Comparison of ENCODE assay signal across 24 cellular contexts in the genomic region with DNA sequence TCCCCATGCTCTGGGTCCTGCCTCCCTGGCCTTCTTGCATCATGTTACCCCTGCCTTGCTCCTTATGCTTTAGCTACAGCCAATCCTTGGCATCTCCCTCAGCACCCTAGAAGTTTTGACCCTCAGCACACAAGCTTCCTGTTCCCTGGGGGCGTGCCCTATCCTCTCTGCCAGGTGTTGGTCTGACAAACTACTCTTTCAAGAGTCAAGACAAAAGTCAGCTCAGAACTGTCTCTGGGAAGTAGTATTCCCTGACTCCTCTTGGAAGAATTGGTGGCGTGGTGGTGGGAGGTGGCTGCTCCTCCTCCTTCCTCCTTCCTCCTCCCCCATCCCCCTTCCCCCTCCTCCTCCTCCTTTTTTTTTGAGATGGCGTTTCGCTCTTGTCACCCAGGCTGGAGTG.
"Had no signal": no experiment of that assay in that cellular context is flagged by ENCODE, and none has a peak within 500 bp of the region (broad histone marks: within the 10 kb centered on the region; RNA-seq: fewer than 3 reads in every experiment).

No MANE protein-coding gene starts in this region.

- H3K4me1 ChIP-seq: neural progenitor cell had no signal

- H3K36me3 ChIP-seq: adrenal gland, esophagus squamous epithelium, gastrocnemius medialis, neural progenitor cell, transverse colon had no signal

- H3K9me3 Mint-ChIP-seq: activated B cell treated with CpG ODN at 0.5 μM for 24 hours, neural progenitor cell had no signal

- H3K36me3 Mint-ChIP-seq: neural progenitor cell had no signal

- H3K27ac ChIP-seq: adrenal gland, esophagus squamous epithelium, neural progenitor cell, transverse colon had no signal

- H3K9me3 ChIP-seq: adrenal gland, esophagus squamous epithelium, gastrocnemius medialis, transverse colon had no signal

- H3K27ac Mint-ChIP-seq: activated B cell treated with CpG ODN at 0.5 μM for 24 hours; activated CD4-positive, alpha-beta T cell treated with anti-CD3 and anti-CD28 coated beads for 36 hours; activated naive CD8-positive, alpha-beta T cell; neural progenitor cell had no signal

- DNase-seq: activated B cell treated with CpG ODN at 0.5 μM for 24 hours; activated CD4-positive, alpha-beta T cell treated with anti-CD3 and anti-CD28 coated beads for 36 hours; activated CD4-positive, alpha-beta T cell treated with anti-CD3 and anti-CD28 coated beads, Interleukin-2, amount 50 U/mL, for 4 hours; activated effector memory CD4-positive, alpha-beta T cell treated with anti-CD3 and anti-CD28 coated beads, Interleukin-2, amount 50 U/mL, for 16 hours; adrenal gland; central memory CD4-positive, alpha-beta T cell; esophagus squamous epithelium; gastrocnemius medialis; hippocampal formation; posterior cingulate gyrus; stimulated activated CD4-positive, alpha-beta T cell treated with anti-CD3 and anti-CD28 coated beads, Interleukin-15, amount 100 ng/mL, for 24 hours; stimulated activated CD8-positive, alpha-beta memory T cell treated with anti-CD3 and anti-CD28 coated beads, Interleukin-4, amount 100 ng/mL, for 48 hours; stimulated activated naive B cell treated with anti-CD40 and anti-IgM and Interleukin-4, amounts not matched to agents 10 μg/mL and 1 μg/mL and 100 μg/mL, for 72 hours; T-helper 9 cell; transverse colon had no signal

- H3K27me3 ChIP-seq: adrenal gland, esophagus squamous epithelium, gastrocnemius medialis, neural progenitor cell, transverse colon had no signal

- H3K4me3 ChIP-seq: adrenal gland, dorsolateral prefrontal cortex, esophagus squamous epithelium, gastrocnemius medialis, neural progenitor cell, smooth muscle cell, transverse colon had no signal

- FAIRE-seq: astrocyte, colon, islet of Langerhans, urothelium cell line had no signal

- H3K4me3 Mint-ChIP-seq: activated B cell treated with CpG ODN at 0.5 μM for 24 hours; activated CD4-positive, alpha-beta T cell treated with anti-CD3 and anti-CD28 coated beads for 36 hours; activated naive CD8-positive, alpha-beta T cell; neural progenitor cell; stimulated activated naive B cell treated with anti-CD40 and anti-IgM and Interleukin-4, amounts not matched to agents 10 μg/mL and 1 μg/mL and 100 μg/mL, for 72 hours had no signal

- ATAC-seq: activated CD4-positive, alpha-beta T cell treated with anti-CD3 and anti-CD28 coated beads for 36 hours; gastrocnemius medialis; sciatic nerve; stimulated activated naive B cell treated with anti-CD40 and anti-IgM and Interleukin-4, amounts not matched to agents 10 μg/mL and 1 μg/mL and 100 μg/mL, for 72 hours had no signal

- H3K27me3 Mint-ChIP-seq: activated B cell treated with CpG ODN at 0.5 μM for 24 hours; activated CD4-positive, alpha-beta T cell treated with anti-CD3 and anti-CD28 coated beads for 36 hours; activated naive CD8-positive, alpha-beta T cell had no signal
